1 cellular context compared by ENCODE assay signal in genomic region chr4:42401171-42401570, GRCh38.
TF ChIP-seq lines count a peak whose summit lies in the region.

No MANE protein-coding gene starts in this region.

TF ChIP-seq in GM12878, 131 proteins besides CTCF, POLR2A, EP300 and RAD21 (continued from another document):
- TF ChIP-seq CEBPZ (IDR thresholded peaks at IDR 0.05; ENCODE audit: low read depth, low read length) (no peak), CEBPB (IDR thresholded peaks at IDR 0.05; ENCODE audit: borderline replicate concordance in 1 of 2, low read depth in 2 of 2, low read length in 2 of 2) (no peak), MTA3 (IDR thresholded peaks at IDR 0.05; ENCODE audit: borderline replicate concordance, low read length) (no peak), POLR2AphosphoS2 (IDR thresholded peaks at IDR 0.05; ENCODE audit: low read depth, low read length) (no peak), SP1 (IDR thresholded peaks at IDR 0.05; ENCODE audit: low read depth, low read length) (no peak), SUPT20H (IDR thresholded peaks at IDR 0.05; ENCODE audit: borderline replicate concordance, control insufficient read depth, low read depth, low read length) (no peak), BCL11A (IDR thresholded peaks at IDR 0.05; ENCODE audit: low read depth, low read length) (no peak), IKZF1 (conservative IDR thresholded peaks at IDR 0.05) (no peak), ZNF217 (IDR thresholded peaks at IDR 0.05) (no peak), RUNX3 (IDR thresholded peaks at IDR 0.05; ENCODE audit: low read length) (no peak), ZBTB11 (CRISPR knock-in tag; IDR thresholded peaks at IDR 0.05) (no peak)
